ENCODE assay signal across 1 cellular context in genomic region chr22:33851985-33852384, GRCh38.
TF ChIP-seq lines count a peak whose summit lies in the region.

No MANE protein-coding gene starts in this region.

TF ChIP-seq in WTC11, 78 proteins besides CTCF, POLR2A, EP300 and RAD21 (continued from another document):
- no peak for TF ChIP-seq ZBTB43 (CRISPR knock-in tag; IDR thresholded peaks at IDR 0.05)
- TF ChIP-seq NFATC4 (CRISPR knock-in tag; IDR thresholded peaks at IDR 0.05): no peak
- no peak for TF ChIP-seq ETV6 (CRISPR knock-in tag; IDR thresholded peaks at IDR 0.05)
- TF ChIP-seq ATF1 (CRISPR knock-in tag; IDR thresholded peaks at IDR 0.05): no peak
- no peak for TF ChIP-seq AFF4 (CRISPR knock-in tag; IDR thresholded peaks at IDR 0.05; ENCODE audit: borderline replicate concordance)
- TF ChIP-seq ATF2 (CRISPR knock-in tag; IDR thresholded peaks at IDR 0.05; ENCODE audit: borderline replicate concordance, low read depth): no peak
- no peak for TF ChIP-seq IRF1 (CRISPR knock-in tag; IDR thresholded peaks at IDR 0.05)
- no peak for TF ChIP-seq ERG (CRISPR knock-in tag; IDR thresholded peaks at IDR 0.05)
- no peak for TF ChIP-seq FOXJ3 (CRISPR knock-in tag; IDR thresholded peaks at IDR 0.05; ENCODE audit: borderline replicate concordance)
- no peak for TF ChIP-seq NR2C2 (CRISPR knock-in tag; IDR thresholded peaks at IDR 0.05)
